In genomic region chr9:6896562-6896961, GRCh38 we compare ENCODE assay signal across 2 cellular contexts.
TF ChIP-seq lines count a peak whose summit lies in the region.

No MANE protein-coding gene starts in this region.

TF ChIP-seq in HCT116, 20 proteins besides CTCF, POLR2A, EP300 and RAD21:
- no peak for TF ChIP-seq SP1 (IDR thresholded peaks at IDR 0.05; ENCODE audit: low read depth)
- TF ChIP-seq TCF7L2 (IDR thresholded peaks at IDR 0.05; ENCODE audit: borderline replicate concordance, extremely low read depth, insufficient read depth, insufficient read length): peak; percentile 19
TF ChIP-seq in HCT116: peak in this region for 1.

TF ChIP-seq in K562, 482 proteins besides CTCF, POLR2A, EP300 and RAD21 (continues in another document):
- TF ChIP-seq STAT5A (IDR thresholded peaks at IDR 0.05; ENCODE audit: borderline replicate concordance, low read length) (peak; percentile 56), ILF3 (IDR thresholded peaks at IDR 0.05; ENCODE audit: borderline replicate concordance) (no peak), MBD2 (IDR thresholded peaks at IDR 0.05; ENCODE audit: borderline replicate concordance, low read depth) (0 out of 2 replicates have a peak, but pooled peaks have one; percentile 22), SMARCA4 (IDR thresholded peaks at IDR 0.05) (peak; percentile 78), ATF3 (IDR thresholded peaks at IDR 0.05) (peak; percentile 77), ATF3 (CRISPR knock-in tag; conservative IDR thresholded peaks at IDR 0.05) (no peak), CEBPB (tag; IDR thresholded peaks at IDR 0.05) (no peak), THAP7 (CRISPR knock-in tag; IDR thresholded peaks at IDR 0.05) (no peak), BHLHE40 (IDR thresholded peaks at IDR 0.05; ENCODE audit: low read length) (0 out of 2 replicates have a peak, but pooled peaks have one; percentile 28), ETV5 (CRISPR knock-in tag; IDR thresholded peaks at IDR 0.05; ENCODE audit: low read depth) (no peak), TAL1 (IDR thresholded peaks at IDR 0.05) (peak; percentile 68), SMARCC2 (IDR thresholded peaks at IDR 0.05; ENCODE audit: low read depth) (peak; percentile 39; the same call in 1 of the 2 replicates), NKRF (IDR thresholded peaks at IDR 0.05; ENCODE audit: borderline replicate concordance) (no peak), FOXM1 (IDR thresholded peaks at IDR 0.05; ENCODE audit: low read depth) (peak; percentile 14; the same call in 1 of the 2 replicates), FOXM1 (CRISPR knock-in tag; IDR thresholded peaks at IDR 0.05; ENCODE audit: low read depth) (no peak), HINFP (tag; conservative IDR thresholded peaks at IDR 0.05; ENCODE audit: low read depth) (no peak), JUND (IDR thresholded peaks at IDR 0.05; ENCODE audit: borderline replicate concordance, low read depth, low read length) (peak; percentile 82), JUND (tag; IDR thresholded peaks at IDR 0.05; ENCODE audit: borderline replicate concordance, low read depth, low read length) (peak; percentile 75; the same call in 2 of the 3 replicates), MYNN (IDR thresholded peaks at IDR 0.05) (no peak), MYNN (CRISPR knock-in tag; IDR thresholded peaks at IDR 0.05) (no peak), PCBP2 (IDR thresholded peaks at IDR 0.05; ENCODE audit: low read depth, low read length, poor library complexity, severe bottlenecking) (no peak), GATA2 (CRISPR knock-in tag; IDR thresholded peaks at IDR 0.05) (peak; percentile 32; the same call in 1 of the 2 replicates), HMG20A (CRISPR knock-in tag; conservative IDR thresholded peaks at IDR 0.05) (no peak), ESRRB (CRISPR knock-in tag; IDR thresholded peaks at IDR 0.05; ENCODE audit: borderline replicate concordance) (no peak), DPF2 (IDR thresholded peaks at IDR 0.05) (peak; percentile 71), CHD1 (IDR thresholded peaks at IDR 0.05; ENCODE audit: low read length) (no peak), ZNF212 (CRISPR knock-in tag; IDR thresholded peaks at IDR 0.05) (no peak), FOSL1 (tag; conservative IDR thresholded peaks at IDR 0.05) (peak; percentile 89), POLR2AphosphoS5 (IDR thresholded peaks at IDR 0.05; ENCODE audit: control insufficient read depth, insufficient read depth, low read depth, low read length) (peak; percentile 77), RBM22 (IDR thresholded peaks at IDR 0.05; ENCODE audit: low read depth, low read length, poor library complexity, severe bottlenecking) (no peak), VEZF1 (CRISPR knock-in tag; IDR thresholded peaks at IDR 0.05) (peak; percentile 40; the same call in 1 of the 2 replicates), ZNF384 (IDR thresholded peaks at IDR 0.05; ENCODE audit: low read depth, low read length) (peak; percentile 14; the same call in 1 of the 2 replicates), TEAD4 (IDR thresholded peaks at IDR 0.05; ENCODE audit: low read length) (peak; percentile 81), TEAD4 (CRISPR knock-in tag; IDR thresholded peaks at IDR 0.05; ENCODE audit: borderline replicate concordance) (no peak), ZNF668 (CRISPR knock-in tag; IDR thresholded peaks at IDR 0.05) (no peak), TCF3 (CRISPR knock-in tag; IDR thresholded peaks at IDR 0.05) (peak; percentile 78), ZBTB33 (CRISPR knock-in tag; IDR thresholded peaks at IDR 0.05) (no peak), OTX1 (CRISPR knock-in tag; IDR thresholded peaks at IDR 0.05) (no peak), ZNF134 (CRISPR knock-in tag; conservative IDR thresholded peaks at IDR 0.05) (no peak), CBFA2T3 (IDR thresholded peaks at IDR 0.05) (peak; percentile 87), NCOR1 (IDR thresholded peaks at IDR 0.05) (peak; percentile 73), CBFA2T2 (conservative IDR thresholded peaks at IDR 0.05) (peak; percentile 77), ARID3A (IDR thresholded peaks at IDR 0.05; ENCODE audit: borderline replicate concordance, low read depth, low read length) (0 out of 2 replicates have a peak, but pooled peaks have one; percentile 31), LEF1 (IDR thresholded peaks at IDR 0.05) (peak; percentile 35; the same call in 1 of the 2 replicates), ZNF282 (CRISPR knock-in tag; IDR thresholded peaks at IDR 0.05) (no peak), CREM (IDR thresholded peaks at IDR 0.05; ENCODE audit: low read depth) (peak; percentile 8; the same call in 1 of the 2 replicates), MTA2 (IDR thresholded peaks at IDR 0.05; ENCODE audit: low read depth) (peak; percentile 50), NFRKB (IDR thresholded peaks at IDR 0.05; ENCODE audit: low read depth) (no peak), MEF2A (IDR thresholded peaks at IDR 0.05; ENCODE audit: control insufficient read depth, low read depth, low read length) (peak; percentile 51; the same call in 1 of the 2 replicates), ARID1B (IDR thresholded peaks at IDR 0.05) (peak; percentile 87), ZNF395 (CRISPR knock-in tag; IDR thresholded peaks at IDR 0.05) (peak; percentile 43; the same call in 1 of the 2 replicates), PML (IDR thresholded peaks at IDR 0.05; ENCODE audit: low read length) (0 out of 2 replicates have a peak, but pooled peaks have one; percentile 26), CHD2 (IDR thresholded peaks at IDR 0.05; ENCODE audit: low read depth, low read length) (no peak), NFIC (IDR thresholded peaks at IDR 0.05) (peak; percentile 70), ZNF224 (CRISPR knock-in tag; IDR thresholded peaks at IDR 0.05) (no peak), SOX6 (IDR thresholded peaks at IDR 0.05) (peak; percentile 72; the same call in 1 of the 2 replicates), ZHX1 (conservative IDR thresholded peaks at IDR 0.05; ENCODE audit: low read length) (no peak), TAF1 (IDR thresholded peaks at IDR 0.05; ENCODE audit: control insufficient read depth, extremely low read depth, insufficient read depth, low read length, severe bottlenecking) (no peak), ZBTB1 (CRISPR knock-in tag; IDR thresholded peaks at IDR 0.05; ENCODE audit: borderline replicate concordance, low read depth) (no peak), ADNP (tag; IDR thresholded peaks at IDR 0.05) (no peak), TRIM24 (IDR thresholded peaks at IDR 0.05) (peak; percentile 50 to 62; a peak in 2 of 4 replicates), RCOR1 (IDR thresholded peaks at IDR 0.05; ENCODE audit: borderline replicate concordance in 1 of 2, low read depth in 2 of 2, low read length in 2 of 2) (no peak)
